In the genomic region with DNA sequence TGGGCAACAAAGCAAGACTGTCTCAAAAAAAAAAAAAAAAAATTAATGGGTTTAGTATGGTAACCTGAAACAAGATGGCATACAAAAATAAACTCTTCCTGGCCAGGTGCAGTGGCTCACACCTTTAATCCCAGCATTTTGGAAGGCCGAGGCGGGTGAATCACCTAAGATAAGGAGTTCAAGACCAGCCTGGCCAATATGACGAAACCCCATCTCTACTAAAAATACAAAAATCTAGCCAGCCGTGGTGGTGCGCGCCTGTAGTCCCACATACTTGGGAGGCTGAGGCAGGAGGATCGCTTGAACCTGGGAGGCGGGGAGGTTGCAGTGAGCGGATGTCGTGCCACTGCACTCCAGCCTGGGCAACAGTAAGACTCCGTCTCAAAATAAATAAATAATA, we compare ENCODE assay signal across 19 cellular contexts. TPM values are rescaled to one million over a fixed set of nuclear protein-coding genes. Genes with fewer than 3 reads are reported as not detected.
A peak's percentile ranks its signal among the peaks of the same experiment; 100 is the strongest.
DNase-seq lines count a peak whose midpoint lies in the region; ATAC-seq and TF ChIP-seq lines count a peak whose summit lies in the region.
"Had no signal": no experiment of that assay in that cellular context is flagged by ENCODE, and none has a peak within 500 bp of the region (broad histone marks: within the 10 kb centered on the region; RNA-seq: fewer than 3 reads in every experiment).

No MANE protein-coding gene starts in this region.

- H3K36me3 Mint-ChIP-seq in natural killer cell (no peaks in the 10 kb centered on the region), chondrocyte (ENCODE audit: low read depth) (peaks cover 13% of the 10 kb centered on the region)
- peaks cover 8% of the 10 kb centered on the region for H3K36me3 Mint-ChIP-seq in natural killer cell treated with Interleukin-12 subunit alpha and Interleukin-12 subunit beta and Interleukin-15 and Interleukin-18, amount 100 ng/mL, for 72 hours

- H3K9me3 Mint-ChIP-seq in natural killer cell (no peaks in the 10 kb centered on the region), chondrocyte (ENCODE audit: low read depth) (no peaks in the 10 kb centered on the region)
- no peaks in the 10 kb centered on the region for H3K9me3 Mint-ChIP-seq in natural killer cell treated with Interleukin-12 subunit alpha and Interleukin-12 subunit beta and Interleukin-15 and Interleukin-18, amount 100 ng/mL, for 72 hours
- H3K9me3 Mint-ChIP-seq: CD8-positive, alpha-beta memory T cell had no signal

- DNase-seq in natural killer cell: no peak
- no peak for DNase-seq in natural killer cell treated with Interleukin-12 subunit alpha and Interleukin-12 subunit beta and Interleukin-15 and Interleukin-18, amount 100 ng/mL, for 72 hours (ENCODE audit: low spot score)
- DNase-seq in RWPE1 (ENCODE audit: low spot score): no peak
- no peak for DNase-seq in chondrocyte (ENCODE audit: low spot score)
- no peak for DNase-seq in AG20443 (ENCODE audit: low spot score)
- DNase-seq: AML-193; BE2C; CD4-positive, alpha-beta T cell; CD8-positive, alpha-beta memory T cell; DMS 273 treated with DMSO at 0.1 percent for 48 hours; DMS79; EL; GDM1; GM23248; H7; HCEC 1CT had no signal

- intact Hi-C loops in natural killer cell (cut with micrococcal nuclease): no loop called here

- H3K27ac ChIP-seq in RWPE1: peak overlapping the region; percentile 58
- H3K27ac ChIP-seq: BLaER1 treated with 17β-estradiol and CSF1 and Interleukin-3, amounts not matched to agents 10 nM and 100 nM had no signal

- H3K27ac Mint-ChIP-seq in natural killer cell: peak overlapping the region; percentile 45 to 69
- H3K27ac Mint-ChIP-seq in natural killer cell treated with Interleukin-12 subunit alpha and Interleukin-12 subunit beta and Interleukin-15 and Interleukin-18, amount 100 ng/mL, for 72 hours: no peak overlapping the region
- H3K27ac Mint-ChIP-seq in chondrocyte (ENCODE audit: unreplicated experiment): peak overlapping the region; percentile 45
- H3K27ac Mint-ChIP-seq: CD4-positive, alpha-beta T cell had no signal

- CTCF ChIA-PET in RWPE1 (lab: Yijun Ruan, JAX): no interaction called here

- H3K4me1 Mint-ChIP-seq in natural killer cell (peaks cover 8 to 10% of the 10 kb centered on the region in 2 donors), chondrocyte (ENCODE audit: low read depth) (peaks cover 18% of the 10 kb centered on the region)
- peaks cover 5 to 9% of the 10 kb centered on the region in 2 donors for H3K4me1 Mint-ChIP-seq in natural killer cell treated with Interleukin-12 subunit alpha and Interleukin-12 subunit beta and Interleukin-15 and Interleukin-18, amount 100 ng/mL, for 72 hours (ENCODE audit: low read depth in 2 of 2)

- ATAC-seq in natural killer cell (no peak), GM18517 (IDR thresholded peaks at IDR 0.05; ENCODE audit: unreplicated experiment) (no peak)
- ATAC-seq in natural killer cell treated with Interleukin-12 subunit alpha and Interleukin-12 subunit beta and Interleukin-15 and Interleukin-18, amount 100 ng/mL, for 72 hours: no peak

- TF ChIP-seq CTCF in natural killer cell (IDR thresholded peaks at IDR 0.05): no peak
- TF ChIP-seq CTCF in RWPE1 (conservative IDR thresholded peaks at IDR 0.05; ENCODE audit: low read depth): no peak
- no peak for TF ChIP-seq CTCF in chondrocyte (IDR thresholded peaks at IDR 0.05)

- POLR2A ChIA-PET in RWPE1 (lab: Yijun Ruan, JAX; ENCODE audit: low non-redundant PET): no interaction called here

- H3K4me3 Mint-ChIP-seq in natural killer cell (no peak overlapping the region), chondrocyte (ENCODE audit: unreplicated experiment) (no peak overlapping the region)
- no peak overlapping the region for H3K4me3 Mint-ChIP-seq in natural killer cell treated with Interleukin-12 subunit alpha and Interleukin-12 subunit beta and Interleukin-15 and Interleukin-18, amount 100 ng/mL, for 72 hours
- H3K4me3 Mint-ChIP-seq: CD14-positive monocyte; CD4-positive, alpha-beta T cell; CD8-positive, alpha-beta memory T cell had no signal

- H3K27me3 Mint-ChIP-seq in natural killer cell (ENCODE audit: low read depth in 2 of 2) (no peaks in the 10 kb centered on the region), chondrocyte (ENCODE audit: low read depth) (no peaks in the 10 kb centered on the region)
- no peaks in the 10 kb centered on the region for H3K27me3 Mint-ChIP-seq in natural killer cell treated with Interleukin-12 subunit alpha and Interleukin-12 subunit beta and Interleukin-15 and Interleukin-18, amount 100 ng/mL, for 72 hours
- H3K27me3 Mint-ChIP-seq: CD4-positive, alpha-beta T cell; CD8-positive, alpha-beta memory T cell had no signal

RNA-seq across cellular contexts. Expression of a gene that starts 55.7 kb away (rescaled TPM):
- total RNA-seq in natural killer cell (100 to 1,000 TPM; 138 to 176 (median 165) TPM), chondrocyte (150 to 151 TPM (median 151 TPM) in 3 replicates)
- total RNA-seq in natural killer cell treated with Interleukin-12 subunit alpha and Interleukin-12 subunit beta and Interleukin-15 and Interleukin-18, amount 100 ng/mL, for 72 hours: 100 to 1,000 TPM; 192 to 217 TPM

Comparison
In these comparisons a context has a peak if more than half of its experiments do, and no peak if none do; other contexts are left out.
1. H3K27ac Mint-ChIP-seq: peak in natural killer cell (2 of 2) and chondrocyte (single experiment); none in natural killer cell treated with Interleukin-12 subunit alpha and Interleukin-12 subunit beta and Interleukin-15 and Interleukin-18, amount 100 ng/mL, for 72 hours (0 of 2).